Comparison of ENCODE assay signal across 1 cellular context in genomic region chrX:154805696-154806091, GRCh38.
TF ChIP-seq lines count a peak whose summit lies in the region.

No MANE protein-coding gene starts in this region.

TF ChIP-seq in IMR-90, 13 proteins besides CTCF, POLR2A, EP300 and RAD21:
- TF ChIP-seq SMC3 (IDR thresholded peaks at IDR 0.05; ENCODE audit: low read depth, low read length) (no peak), CEBPB (IDR thresholded peaks at IDR 0.05; ENCODE audit: low read depth, low read length) (no peak; the same call in 1 of the 2 replicates), CHD1 (IDR thresholded peaks at IDR 0.05; ENCODE audit: low read depth, low read length) (no peak), RCOR1 (IDR thresholded peaks at IDR 0.05; ENCODE audit: insufficient replicate concordance, low read length) (no peak), USF2 (IDR thresholded peaks at IDR 0.05; ENCODE audit: low read depth, low read length) (no peak), RFX5 (IDR thresholded peaks at IDR 0.05; ENCODE audit: low read depth, low read length) (no peak), NFE2L2 (IDR thresholded peaks at IDR 0.05; ENCODE audit: low read depth, low read length) (no peak), MXI1 (IDR thresholded peaks at IDR 0.05; ENCODE audit: borderline replicate concordance, low read depth, low read length) (no peak), FOS (IDR thresholded peaks at IDR 0.05; ENCODE audit: low read depth, low read length) (no peak), ELK1 (IDR thresholded peaks at IDR 0.05; ENCODE audit: borderline replicate concordance, low read depth, low read length) (no peak), BHLHE40 (IDR thresholded peaks at IDR 0.05; ENCODE audit: low read depth, low read length) (no peak), MAZ (IDR thresholded peaks at IDR 0.05; ENCODE audit: borderline replicate concordance, low read depth, low read length) (no peak)
